ENCODE assay signal across 10 cellular contexts in genomic region chr2:196415384-196415783, GRCh38.
DNase-seq lines count a peak whose midpoint lies in the region; ATAC-seq and TF ChIP-seq lines count a peak whose summit lies in the region.
"Had no signal": no experiment of that assay in that cellular context is flagged by ENCODE, and none has a peak within 500 bp of the region (broad histone marks: within the 10 kb centered on the region; RNA-seq: fewer than 3 reads in every experiment).

No MANE protein-coding gene starts in this region.

- H3K4me3 Mint-ChIP-seq in central memory CD8-positive, alpha-beta T cell, result peak overlapping the region; percentile 58

- H3K9me3 Mint-ChIP-seq in central memory CD8-positive, alpha-beta T cell, result no peaks in the 10 kb centered on the region

- TF ChIP-seq POLR2A in stomach (IDR thresholded peaks at IDR 0.05), result no peak

- no peak for TF ChIP-seq CTCF in stomach (IDR thresholded peaks at IDR 0.05)

- H3K4me1 Mint-ChIP-seq in central memory CD8-positive, alpha-beta T cell, result peaks cover 11% of the 10 kb centered on the region

- intact Hi-C loops in stomach (cut with DNase I; ENCODE audit: low total_unique reads), result no loop called here

- H3K27ac ChIP-seq in stomach, result no peak overlapping the region
- H3K27ac ChIP-seq: cardiac muscle cell had no signal

- H3K27me3 Mint-ChIP-seq in central memory CD8-positive, alpha-beta T cell, result peaks cover 46% of the 10 kb centered on the region

- WGBS in stomach, 5 donors, result 58 to 67% (median 62%) methylated on average over 5 of the region's 5 CpGs

- no peaks in the 10 kb centered on the region for H3K4me1 ChIP-seq in stomach

- ATAC-seq in GM18517 (IDR thresholded peaks at IDR 0.05; ENCODE audit: unreplicated experiment), result peak; percentile 60
- peak; percentile 67 for ATAC-seq in GM21390 (IDR thresholded peaks at IDR 0.05; ENCODE audit: unreplicated experiment)
- ATAC-seq in HG03342 (IDR thresholded peaks at IDR 0.05; ENCODE audit: unreplicated experiment), result peak; percentile 73
- peak; percentile 40 for ATAC-seq in central memory CD8-positive, alpha-beta T cell (replicated peaks; ENCODE audit: extremely low read depth, poor library complexity, severe bottlenecking)

- no peaks in the 10 kb centered on the region for H3K36me3 Mint-ChIP-seq in central memory CD8-positive, alpha-beta T cell (ENCODE audit: insufficient read depth)

- DNase-seq in central memory CD8-positive, alpha-beta T cell (ENCODE audit: low spot score in 2 of 2), result no peak
- DNase-seq in anterior cingulate cortex (lab: John Stamatoyannopoulos, UW) (no peak), foreskin melanocyte (no peak), stomach (no peak), glomerular visceral epithelial cell (ENCODE audit: extremely low spot score) (no peak)
- DNase-seq: stimulated activated CD4-positive, alpha-beta T cell treated with anti-CD3 and anti-CD28 coated beads, Interleukin-2, amount 100 ng/mL, for 48 hours had no signal

- no peaks in the 10 kb centered on the region for H3K27me3 ChIP-seq in stomach
- H3K27me3 ChIP-seq: cardiac muscle cell had no signal

- H3K4me3 ChIP-seq in stomach, result no peak overlapping the region
- H3K4me3 ChIP-seq: cardiac muscle cell had no signal

- H3K36me3 ChIP-seq in stomach, result no peaks in the 10 kb centered on the region
- H3K36me3 ChIP-seq: cardiac muscle cell had no signal

- no peak overlapping the region for H3K27ac Mint-ChIP-seq in central memory CD8-positive, alpha-beta T cell (ENCODE audit: low read depth)

- H3K9me3 ChIP-seq in stomach, result no peaks in the 10 kb centered on the region

- TF ChIP-seq EP300 in stomach (IDR thresholded peaks at IDR 0.05), result no peak
